ENCODE assay signal across 8 cellular contexts in genomic region chr13:96822900-96823299, GRCh38.
DNase-seq lines count a peak whose midpoint lies in the region; ATAC-seq, FAIRE-seq and TF ChIP-seq lines count a peak whose summit lies in the region.

No MANE protein-coding gene starts in this region.

- FAIRE-seq in A549 (lab: Jason Lieb, UNC) = no peak

- H3K27ac Mint-ChIP-seq in naive thymus-derived CD8-positive, alpha-beta T cell = no peak overlapping the region

- no peaks in the 10 kb centered on the region for H3K9me3 ChIP-seq in A549

- no peaks in the 10 kb centered on the region for H3K4me1 Mint-ChIP-seq in naive thymus-derived CD8-positive, alpha-beta T cell

- peaks cover 0 to 3% (median 0%) of the 10 kb centered on the region in 5 donors for H3K27me3 Mint-ChIP-seq in naive thymus-derived CD8-positive, alpha-beta T cell

- ATAC-seq in A549 (peak; percentile 82 to 94), GM19035 (IDR thresholded peaks at IDR 0.05; ENCODE audit: unreplicated experiment) (peak; percentile 56), HG03521 (IDR thresholded peaks at IDR 0.05; ENCODE audit: unreplicated experiment) (no peak), HG02870 (IDR thresholded peaks at IDR 0.05; ENCODE audit: unreplicated experiment) (no peak)
- no peak for ATAC-seq in naive thymus-derived CD8-positive, alpha-beta T cell

- no peak for TF ChIP-seq RAD21 in A549 (conservative IDR thresholded peaks at IDR 0.05 in 1 of 2, IDR thresholded peaks at IDR 0.05 in 1 of 2)

- H3K4me3 ChIP-seq in A549 (no peak overlapping the region), fibroblast of the aortic adventitia (ENCODE audit: low read depth, low read length) (no peak overlapping the region)

- TF ChIP-seq CTCF in A549 (IDR thresholded peaks at IDR 0.05) (no peak), fibroblast of the aortic adventitia (IDR thresholded peaks at IDR 0.05; ENCODE audit: insufficient read depth, low read length) (peak; percentile 36)

- TF ChIP-seq EP300 in A549 (IDR thresholded peaks at IDR 0.05) = no peak

- no peaks in the 10 kb centered on the region for H3K4me1 ChIP-seq in A549

- no peaks in the 10 kb centered on the region for H3K36me3 Mint-ChIP-seq in naive thymus-derived CD8-positive, alpha-beta T cell

- no peak overlapping the region for H3K27ac ChIP-seq in A549

- CTCF ChIA-PET in A549 (lab: Yijun Ruan, JAX) = interaction anchor here (2.5 kb wide), 1 partner anchor 803 kb away, joined by 5 read pairs; no protein-coding TSS in a partner anchor

- DNase-seq in A549 (ENCODE audit: low read depth in 1 of 2, low spot score in 1 of 2) (peak; percentile 4 to 40), NCI-H82 (lab: John Stamatoyannopoulos, UW) (peak; percentile 91), fibroblast of the aortic adventitia (ENCODE audit: low read depth) (peak; percentile 31), retina (no peak)
- DNase-seq in naive thymus-derived CD8-positive, alpha-beta T cell = no peak

- H3K9me3 Mint-ChIP-seq in naive thymus-derived CD8-positive, alpha-beta T cell = no peaks in the 10 kb centered on the region

- peak overlapping the region; percentile 37; the same call in 1 of the 3 replicates for H3K4me2 ChIP-seq in A549

- H3K4me3 Mint-ChIP-seq in naive thymus-derived CD8-positive, alpha-beta T cell = no peak overlapping the region

- TF ChIP-seq POLR2A in A549 (IDR thresholded peaks at IDR 0.05; ENCODE audit: low read length) = no peak

- POLR2A ChIA-PET in A549 (lab: Yijun Ruan, JAX) = no interaction called here
- POLR2A ChIA-PET in naive thymus-derived CD8-positive, alpha-beta T cell (lab: Charles Lee) = no interaction called here

TF ChIP-seq in A549, 52 proteins besides CTCF, POLR2A, EP300 and RAD21:
- TF ChIP-seq USF2 (IDR thresholded peaks at IDR 0.05) (no peak), CHD2 (IDR thresholded peaks at IDR 0.05; ENCODE audit: low read length, partially characterized antibody) (no peak), ZNF302 (CRISPR knock-in tag; IDR thresholded peaks at IDR 0.05) (no peak), BHLHE40 (IDR thresholded peaks at IDR 0.05; ENCODE audit: low read depth, low read length) (no peak)
- TF ChIP-seq, protein P1, sequence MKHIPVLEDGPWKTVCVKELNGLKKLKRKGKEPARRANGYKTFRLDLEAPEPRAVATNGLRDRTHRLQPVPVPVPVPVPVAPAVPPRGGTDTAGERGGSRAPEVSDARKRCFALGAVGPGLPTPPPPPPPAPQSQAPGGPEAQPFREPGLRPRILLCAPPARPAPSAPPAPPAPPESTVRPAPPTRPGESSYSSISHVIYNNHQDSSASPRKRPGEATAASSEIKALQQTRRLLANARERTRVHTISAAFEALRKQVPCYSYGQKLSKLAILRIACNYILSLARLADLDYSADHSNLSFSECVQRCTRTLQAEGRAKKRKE (CRISPR knock-in tag; IDR thresholded peaks at IDR 0.05; ENCODE audit: low read depth) = no peak
- TF ChIP-seq, protein P2, sequence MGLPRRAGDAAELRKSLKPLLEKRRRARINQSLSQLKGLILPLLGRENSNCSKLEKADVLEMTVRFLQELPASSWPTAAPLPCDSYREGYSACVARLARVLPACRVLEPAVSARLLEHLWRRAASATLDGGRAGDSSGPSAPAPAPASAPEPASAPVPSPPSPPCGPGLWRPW (IDR thresholded peaks at IDR 0.05) = no peak
- TF ChIP-seq, protein P3, sequence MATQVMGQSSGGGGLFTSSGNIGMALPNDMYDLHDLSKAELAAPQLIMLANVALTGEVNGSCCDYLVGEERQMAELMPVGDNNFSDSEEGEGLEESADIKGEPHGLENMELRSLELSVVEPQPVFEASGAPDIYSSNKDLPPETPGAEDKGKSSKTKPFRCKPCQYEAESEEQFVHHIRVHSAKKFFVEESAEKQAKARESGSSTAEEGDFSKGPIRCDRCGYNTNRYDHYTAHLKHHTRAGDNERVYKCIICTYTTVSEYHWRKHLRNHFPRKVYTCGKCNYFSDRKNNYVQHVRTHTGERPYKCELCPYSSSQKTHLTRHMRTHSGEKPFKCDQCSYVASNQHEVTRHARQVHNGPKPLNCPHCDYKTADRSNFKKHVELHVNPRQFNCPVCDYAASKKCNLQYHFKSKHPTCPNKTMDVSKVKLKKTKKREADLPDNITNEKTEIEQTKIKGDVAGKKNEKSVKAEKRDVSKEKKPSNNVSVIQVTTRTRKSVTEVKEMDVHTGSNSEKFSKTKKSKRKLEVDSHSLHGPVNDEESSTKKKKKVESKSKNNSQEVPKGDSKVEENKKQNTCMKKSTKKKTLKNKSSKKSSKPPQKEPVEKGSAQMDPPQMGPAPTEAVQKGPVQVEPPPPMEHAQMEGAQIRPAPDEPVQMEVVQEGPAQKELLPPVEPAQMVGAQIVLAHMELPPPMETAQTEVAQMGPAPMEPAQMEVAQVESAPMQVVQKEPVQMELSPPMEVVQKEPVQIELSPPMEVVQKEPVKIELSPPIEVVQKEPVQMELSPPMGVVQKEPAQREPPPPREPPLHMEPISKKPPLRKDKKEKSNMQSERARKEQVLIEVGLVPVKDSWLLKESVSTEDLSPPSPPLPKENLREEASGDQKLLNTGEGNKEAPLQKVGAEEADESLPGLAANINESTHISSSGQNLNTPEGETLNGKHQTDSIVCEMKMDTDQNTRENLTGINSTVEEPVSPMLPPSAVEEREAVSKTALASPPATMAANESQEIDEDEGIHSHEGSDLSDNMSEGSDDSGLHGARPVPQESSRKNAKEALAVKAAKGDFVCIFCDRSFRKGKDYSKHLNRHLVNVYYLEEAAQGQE (IDR thresholded peaks at IDR 0.05) = no peak

Comparison
In these comparisons a context has a peak if more than half of its experiments do, and no peak if none do; other contexts are left out.
1. ATAC-seq: peak in A549 (2 of 2) and GM19035 (single experiment); none in HG03521 (single experiment), HG02870 (single experiment) and naive thymus-derived CD8-positive, alpha-beta T cell (0 of 2).
2. DNase-seq: peak in A549 (2 of 2), NCI-H82 (single experiment) and fibroblast of the aortic adventitia (single experiment); none in retina (single experiment) and naive thymus-derived CD8-positive, alpha-beta T cell (0 of 10).